In genomic region chr5:59020611-59021285, GRCh38 we compare ENCODE assay signal across 12 cellular contexts.
DNase-seq lines count a peak whose midpoint lies in the region; ATAC-seq, FAIRE-seq and TF ChIP-seq lines count a peak whose summit lies in the region.
"Had no signal": no experiment of that assay in that cellular context is flagged by ENCODE, and none has a peak within 500 bp of the region (broad histone marks: within the 10 kb centered on the region; RNA-seq: fewer than 3 reads in every experiment).

No MANE protein-coding gene starts in this region.

- H3K9me3 ChIP-seq in pancreas, result no peaks in the 10 kb centered on the region
- H3K9me3 ChIP-seq: thyroid gland had no signal

- WGBS in pancreas, 2 donors, result 86 to 87% methylated on average over 3 of the region's 3 CpGs

- H3K27ac ChIP-seq in pancreas, result no peak overlapping the region
- no peak overlapping the region for H3K27ac ChIP-seq in dorsolateral prefrontal cortex
- H3K27ac ChIP-seq: coronary artery had no signal

- H3K27ac Mint-ChIP-seq in central memory CD8-positive, alpha-beta T cell (ENCODE audit: low read depth), result peak overlapping the region; percentile 26
- H3K27ac Mint-ChIP-seq: activated B cell treated with CpG ODN at 0.5 μM for 24 hours had no signal

- no peaks in the 10 kb centered on the region for H3K27me3 Mint-ChIP-seq in central memory CD8-positive, alpha-beta T cell
- H3K27me3 Mint-ChIP-seq: activated B cell treated with CpG ODN at 0.5 μM for 24 hours had no signal

- intact Hi-C loops in pancreas (cut with DNase I) (no loop called here), dorsolateral prefrontal cortex (cut with DNase I) (no loop called here), Right ventricle myocardium inferior (cut with DNase I) (no loop called here)

- H3K36me3 Mint-ChIP-seq in central memory CD8-positive, alpha-beta T cell (ENCODE audit: insufficient read depth), result peaks cover 22% of the 10 kb centered on the region

- no peaks in the 10 kb centered on the region for H3K9me3 Mint-ChIP-seq in central memory CD8-positive, alpha-beta T cell

- peak; percentile 54 for DNase-seq in ELR (ENCODE audit: low read depth)
- DNase-seq in NCI-H69 (lab: John Stamatoyannopoulos, UW), result peak; percentile 74
- DNase-seq in central memory CD8-positive, alpha-beta T cell (ENCODE audit: low spot score in 2 of 2), result no peak
- no peak for DNase-seq in pancreas
- no peak for DNase-seq in OCI-M2 (lab: John Stamatoyannopoulos, UW; ENCODE audit: unreplicated experiment)
- DNase-seq in dorsolateral prefrontal cortex, result no peak
- DNase-seq in Right ventricle myocardium inferior (ENCODE audit: missing footprints), result no peak
- DNase-seq: activated B cell treated with CpG ODN at 0.5 μM for 24 hours, DND-41, thyroid gland had no signal

- H3K36me3 ChIP-seq in pancreas, result no peaks in the 10 kb centered on the region
- H3K36me3 ChIP-seq: thyroid gland had no signal

- H3K4me1 ChIP-seq in pancreas, result no peaks in the 10 kb centered on the region

- no peak overlapping the region for H3K4me3 ChIP-seq in pancreas
- no peak overlapping the region for H3K4me3 ChIP-seq in dorsolateral prefrontal cortex
- H3K4me3 ChIP-seq: coronary artery, thyroid gland had no signal

- FAIRE-seq in pancreas (lab: Jason Lieb, UNC), result peak; percentile 29

- ATAC-seq in central memory CD8-positive, alpha-beta T cell (replicated peaks; ENCODE audit: extremely low read depth, poor library complexity, severe bottlenecking), result no peak
- peak in 2 of 4 donors; percentile 35 to 43 for ATAC-seq in pancreas
- ATAC-seq in GM21717 (IDR thresholded peaks at IDR 0.05; ENCODE audit: unreplicated experiment), result no peak
- ATAC-seq in Right ventricle myocardium inferior, result no peak

- no peaks in the 10 kb centered on the region for H3K27me3 ChIP-seq in pancreas
- H3K27me3 ChIP-seq in dorsolateral prefrontal cortex, result no peaks in the 10 kb centered on the region
- H3K27me3 ChIP-seq: thyroid gland had no signal

- H3K4me3 Mint-ChIP-seq in central memory CD8-positive, alpha-beta T cell, result no peak overlapping the region
- H3K4me3 Mint-ChIP-seq: activated B cell treated with CpG ODN at 0.5 μM for 24 hours had no signal

- peaks cover 44% of the 10 kb centered on the region for H3K4me1 Mint-ChIP-seq in central memory CD8-positive, alpha-beta T cell
- H3K4me1 Mint-ChIP-seq: activated B cell treated with CpG ODN at 0.5 μM for 24 hours had no signal

- TF ChIP-seq CTCF in pancreas (IDR thresholded peaks at IDR 0.05), result no peak
- no peak for TF ChIP-seq CTCF in dorsolateral prefrontal cortex (IDR thresholded peaks at IDR 0.05 in 54 of 56, conservative IDR thresholded peaks at IDR 0.05 in 2 of 56; ENCODE audit: low read depth in 1 of 56, partially characterized antibody in 56 of 56)

Comparison
In these comparisons a context has a peak if more than half of its experiments do, and no peak if none do; other contexts are left out.
1. DNase-seq: peak in ELR (single experiment) and NCI-H69 (single experiment); none in central memory CD8-positive, alpha-beta T cell (0 of 2), pancreas (0 of 6), OCI-M2 (single experiment), dorsolateral prefrontal cortex (0 of 10) and Right ventricle myocardium inferior (single experiment).